Comparison of ENCODE assay signal across 2 cellular contexts in genomic region chr1:202293620-202294019, GRCh38.
A peak's percentile ranks its signal among the peaks of the same experiment; 100 is the strongest.
TF ChIP-seq lines count a peak whose summit lies in the region.

No MANE protein-coding gene starts in this region.

TF ChIP-seq in SK-N-SH, 30 proteins besides CTCF, POLR2A, EP300 and RAD21 (continued from another document):
- TF ChIP-seq USF1 (IDR thresholded peaks at IDR 0.05; ENCODE audit: borderline replicate concordance, low read depth) (no peak), TCF12 (IDR thresholded peaks at IDR 0.05) (peak; percentile 38; the same call in 1 of the 2 replicates), JUND (IDR thresholded peaks at IDR 0.05) (no peak), MEF2A (IDR thresholded peaks at IDR 0.05; ENCODE audit: borderline replicate concordance, low read depth) (0 out of 2 replicates have a peak, but pooled peaks have one; percentile 45), NRF1 (IDR thresholded peaks at IDR 0.05; ENCODE audit: low read depth, low read length) (no peak), SMC3 (IDR thresholded peaks at IDR 0.05; ENCODE audit: low read depth, low read length) (no peak)
- TF ChIP-seq, protein P1, sequence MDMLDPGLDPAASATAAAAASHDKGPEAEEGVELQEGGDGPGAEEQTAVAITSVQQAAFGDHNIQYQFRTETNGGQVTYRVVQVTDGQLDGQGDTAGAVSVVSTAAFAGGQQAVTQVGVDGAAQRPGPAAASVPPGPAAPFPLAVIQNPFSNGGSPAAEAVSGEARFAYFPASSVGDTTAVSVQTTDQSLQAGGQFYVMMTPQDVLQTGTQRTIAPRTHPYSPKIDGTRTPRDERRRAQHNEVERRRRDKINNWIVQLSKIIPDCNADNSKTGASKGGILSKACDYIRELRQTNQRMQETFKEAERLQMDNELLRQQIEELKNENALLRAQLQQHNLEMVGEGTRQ (IDR thresholded peaks at IDR 0.05; ENCODE audit: borderline replicate concordance, low read depth, low read length) = no peak
TF ChIP-seq in SK-N-SH: peak in this region for 2.

TF ChIP-seq in SK-N-SH treated with all-trans-retinoic acid at 6 μM for 48 hours, 23 proteins besides CTCF, POLR2A, EP300 and RAD21 (continued from another document):
- TF ChIP-seq OSR1 (CRISPR knock-in tag; IDR thresholded peaks at IDR 0.05) (no peak), ISL1 (CRISPR knock-in tag; IDR thresholded peaks at IDR 0.05) (no peak), PPARA (CRISPR knock-in tag; IDR thresholded peaks at IDR 0.05; ENCODE audit: borderline replicate concordance) (no peak), ARNTL (CRISPR knock-in tag; IDR thresholded peaks at IDR 0.05; ENCODE audit: borderline replicate concordance, low read depth) (no peak), ZNF565 (CRISPR knock-in tag; conservative IDR thresholded peaks at IDR 0.05; ENCODE audit: low read depth) (no peak), ZC3H10 (CRISPR knock-in tag; IDR thresholded peaks at IDR 0.05) (no peak), TOX (CRISPR knock-in tag; IDR thresholded peaks at IDR 0.05; ENCODE audit: borderline replicate concordance) (no peak), ZNF70 (CRISPR knock-in tag; IDR thresholded peaks at IDR 0.05) (no peak)
- TF ChIP-seq, protein P2, sequence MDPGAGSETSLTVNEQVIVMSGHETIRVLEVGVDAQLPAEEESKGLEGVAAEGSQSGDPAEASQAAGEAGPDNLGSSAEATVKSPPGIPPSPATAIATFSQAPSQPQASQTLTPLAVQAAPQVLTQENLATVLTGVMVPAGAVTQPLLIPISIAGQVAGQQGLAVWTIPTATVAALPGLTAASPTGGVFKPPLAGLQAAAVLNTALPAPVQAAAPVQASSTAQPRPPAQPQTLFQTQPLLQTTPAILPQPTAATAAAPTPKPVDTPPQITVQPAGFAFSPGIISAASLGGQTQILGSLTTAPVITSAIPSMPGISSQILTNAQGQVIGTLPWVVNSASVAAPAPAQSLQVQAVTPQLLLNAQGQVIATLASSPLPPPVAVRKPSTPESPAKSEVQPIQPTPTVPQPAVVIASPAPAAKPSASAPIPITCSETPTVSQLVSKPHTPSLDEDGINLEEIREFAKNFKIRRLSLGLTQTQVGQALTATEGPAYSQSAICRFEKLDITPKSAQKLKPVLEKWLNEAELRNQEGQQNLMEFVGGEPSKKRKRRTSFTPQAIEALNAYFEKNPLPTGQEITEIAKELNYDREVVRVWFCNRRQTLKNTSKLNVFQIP (CRISPR knock-in tag; IDR thresholded peaks at IDR 0.05; ENCODE audit: borderline replicate concordance, low read depth) = no peak
